In the genomic region with DNA sequence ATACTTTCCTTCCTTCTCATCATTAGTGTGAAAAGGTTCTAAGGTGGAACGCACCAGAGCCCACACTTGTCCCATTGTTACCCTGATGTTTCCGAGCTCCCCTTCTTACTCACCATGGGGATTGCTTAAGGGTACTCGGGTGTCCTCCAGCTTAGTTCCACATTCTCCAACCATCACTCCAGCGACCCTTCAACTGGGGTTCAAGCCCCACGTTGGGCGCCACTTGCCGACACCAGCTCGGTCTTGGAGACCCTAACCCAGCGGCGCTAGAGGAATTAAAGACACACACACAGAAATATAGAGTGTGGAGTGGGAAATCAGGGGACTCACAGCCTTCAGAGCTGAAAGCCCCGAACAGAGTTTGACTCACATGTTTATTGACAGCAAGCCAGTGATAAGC, we compare ENCODE assay signal across 11 cellular contexts. TPM values are rescaled to one million over a fixed set of nuclear protein-coding genes. Genes with fewer than 3 reads are reported as not detected.
A peak's percentile ranks its signal among the peaks of the same experiment; 100 is the strongest.
DNase-seq lines count a peak whose midpoint lies in the region; TF ChIP-seq lines count a peak whose summit lies in the region.
"Not testable (repeated sequence)": the region's sequence is repeated elsewhere in the genome, so short reads cannot be mapped to it uniquely, and the experiment has no call there.
"Had no signal": no experiment of that assay in that cellular context is flagged by ENCODE, and none has a peak within 500 bp of the region (broad histone marks: within the 10 kb centered on the region; RNA-seq: fewer than 3 reads in every experiment).

No MANE protein-coding gene starts in this region.

- H3K36me3 ChIP-seq in HEK293 (ENCODE audit: control insufficient read depth in 2 of 2, insufficient read depth in 1 of 2, low read length in 2 of 2); endodermal cell (ENCODE audit: control insufficient read depth, insufficient read depth, low read length): not testable (repeated sequence)

- peaks cover 13% of the 10 kb centered on the region for H3K27me3 Mint-ChIP-seq in endodermal cell (ENCODE audit: insufficient read depth)

- not testable (repeated sequence) for H3K9me3 ChIP-seq in HEK293 (ENCODE audit: control insufficient read depth, insufficient read depth, low read depth, low read length)
- H3K9me3 ChIP-seq in endodermal cell (ENCODE audit: control insufficient read depth, low read length), result peaks cover 83% of the 10 kb centered on the region

- H3K27ac Mint-ChIP-seq in endodermal cell, result not testable (repeated sequence)

- DNase-seq in activated effector memory CD4-positive, alpha-beta T cell treated with anti-CD3 and anti-CD28 coated beads, Interleukin-2, amount 50 U/mL, for 16 hours, result peak; percentile 28
- not testable (repeated sequence) for DNase-seq in endodermal cell

- not testable (repeated sequence) for H3K27me3 ChIP-seq in endodermal cell (ENCODE audit: control insufficient read depth, insufficient read depth, low read length, poor library complexity, severe bottlenecking)

- H3K9ac ChIP-seq in endodermal cell (ENCODE audit: extremely low read depth, low read length, poor library complexity, severe bottlenecking), result not testable (repeated sequence)

- peaks cover 72% of the 10 kb centered on the region for H3K9me3 Mint-ChIP-seq in endodermal cell

- not testable (repeated sequence) for H3K4me1 Mint-ChIP-seq in endodermal cell

- CTCF ChIA-PET in HEK293 (lab: Yijun Ruan, JAX), result not testable (repeated sequence)

- not testable (repeated sequence) for H3K4me1 ChIP-seq in HEK293 (ENCODE audit: control insufficient read depth, insufficient read depth, low read length); endodermal cell (ENCODE audit: control insufficient read depth, insufficient read depth, low read length)

- TF ChIP-seq CTCF in HEK293 (tag by site-specific recombination; IDR thresholded peaks at IDR 0.05); endodermal cell (conservative IDR thresholded peaks at IDR 0.05): not testable (repeated sequence)

- WGBS in endodermal cell (ENCODE audit: insufficient coverage in 1 of 2, insufficient read length in 1 of 2), 2 experiments, result 86 to 97% methylated on average over 5 to 11 of the region's 11 CpGs

- H3K27ac ChIP-seq in HEK293 (ENCODE audit: extremely low read depth, low read depth, low read length); endodermal cell (ENCODE audit: low read depth, low read length): not testable (repeated sequence)

- POLR2A ChIA-PET in HEK293 (lab: Yijun Ruan, JAX), result not testable (repeated sequence)

- H3K4me3 ChIP-seq in HEK293 (ENCODE audit: low read depth, low read length), result not testable (repeated sequence)
- H3K4me3 ChIP-seq in endodermal cell (ENCODE audit: low read length), result peak overlapping the region; percentile 47

- H3K4me3 Mint-ChIP-seq in endodermal cell, result not testable (repeated sequence)

- H3K36me3 Mint-ChIP-seq in endodermal cell (ENCODE audit: low read depth), result peaks cover 11% of the 10 kb centered on the region

TF ChIP-seq in HEK293, 187 proteins besides CTCF, POLR2A, EP300 and RAD21:
- TF ChIP-seq TRIM28 (IDR thresholded peaks at IDR 0.05; ENCODE audit: borderline replicate concordance, low read length) (peak; percentile 88; the same call in 1 of the 2 replicates), SETDB1 (IDR thresholded peaks at IDR 0.05; ENCODE audit: insufficient read length, low read length) (peak; percentile 76)

RNA-seq across cellular contexts. Expression of gene GNGT2, which starts 34.4 kb away (rescaled TPM):
- total RNA-seq in endodermal cell, result 1 to 10 TPM in 1 of 2 donors, not detected in 1; 1.1 TPM
- not detected for polyA plus RNA-seq in endodermal cell (2013, experiment 1 of 2)
- polyA plus RNA-seq in endodermal cell (2013, experiment 2 of 2), result 1.1 TPM
- total RNA-seq: Daoy, G401 had no signal

RNA-seq across cellular contexts. Expression of gene ABI3, which starts 34.5 kb away (rescaled TPM):
- total RNA-seq in endodermal cell, result 1 to 10 TPM in 1 of 2 donors, under 1 TPM in 1; 0.58 to 1.7 TPM
- polyA plus RNA-seq in endodermal cell (2013, experiment 1 of 2), result 0.64 TPM
- 0.83 TPM for polyA plus RNA-seq in endodermal cell (2013, experiment 2 of 2)

RNA-seq across cellular contexts. Expression of gene B4GALNT2, which starts 43.4 kb away (rescaled TPM):
- under 1 TPM; 0.04 to 0.11 TPM for total RNA-seq in endodermal cell
- polyA plus RNA-seq in endodermal cell (2013, experiment 1 of 2), result 0.07 TPM
- not detected for polyA plus RNA-seq in endodermal cell (2013, experiment 2 of 2)
- total RNA-seq: A673; CD4-positive, CD25-positive, alpha-beta regulatory T cell; CD8-positive, alpha-beta memory T cell; G401; GM12878 had no signal
- polyA plus RNA-seq: CD14-positive monocyte; CD4-positive, alpha-beta memory T cell; CD4-positive, CD25-positive, alpha-beta regulatory T cell; CD8-positive, alpha-beta memory T cell; GM12878 had no signal

RNA-seq across cellular contexts. Expression of gene PHOSPHO1, which starts 54.6 kb away (rescaled TPM):
- 1 to 10 TPM in 1 of 2 donors, under 1 TPM in 1; 0.82 to 1.3 TPM for total RNA-seq in endodermal cell
- 0.43 TPM for polyA plus RNA-seq in endodermal cell (2013, experiment 1 of 2)
- polyA plus RNA-seq in endodermal cell (2013, experiment 2 of 2), result 0.87 TPM
- total RNA-seq: CD4-positive, alpha-beta memory T cell; CD4-positive, CD25-positive, alpha-beta regulatory T cell; CD8-positive, alpha-beta memory T cell had no signal
